In the genomic region with DNA sequence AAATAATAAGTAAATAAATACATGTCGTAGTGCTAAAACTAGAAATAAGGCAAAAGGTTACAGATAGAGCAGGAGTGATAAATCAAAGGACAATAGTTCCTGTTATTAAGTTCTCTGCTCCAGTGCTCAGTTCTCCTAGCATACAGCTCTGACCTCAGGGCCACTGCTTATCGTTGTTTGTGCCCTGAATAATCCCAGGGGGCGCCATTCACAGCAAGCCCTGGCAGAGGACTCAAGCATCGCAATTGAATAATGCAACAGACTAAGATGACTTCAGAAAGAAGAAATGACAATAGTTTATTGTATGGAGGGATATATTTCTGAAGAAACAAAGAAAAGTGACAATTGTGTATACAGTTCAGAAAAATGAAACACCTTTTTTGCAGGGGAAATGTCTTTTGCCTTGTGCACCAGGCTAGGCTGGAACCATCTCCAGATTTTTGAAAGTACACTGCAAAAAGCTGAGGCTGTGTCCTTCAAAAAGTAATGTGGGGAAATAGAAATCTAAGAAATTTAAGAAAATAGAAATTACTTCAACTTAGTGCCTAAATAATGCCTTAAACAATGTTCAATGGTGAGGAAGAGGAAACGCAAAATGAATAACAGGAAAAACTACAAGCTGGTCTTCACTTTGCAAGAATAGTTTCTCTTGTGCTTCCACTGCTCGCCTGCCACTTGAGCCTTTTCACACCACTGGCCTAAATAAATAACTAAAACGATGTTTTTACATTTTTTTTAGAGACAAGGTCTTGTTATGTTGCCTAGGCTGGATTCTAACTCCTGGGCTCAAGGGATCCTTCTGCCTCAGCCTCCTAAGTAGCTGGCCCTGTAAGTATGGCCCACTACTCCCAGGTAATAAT, we compare ENCODE assay signal across 9 cellular contexts. TPM values are rescaled to one million over a fixed set of nuclear protein-coding genes. Genes with fewer than 3 reads are reported as not detected.
A peak's percentile ranks its signal among the peaks of the same experiment; 100 is the strongest.
DNase-seq lines count a peak whose midpoint lies in the region; ATAC-seq and TF ChIP-seq lines count a peak whose summit lies in the region.
"Had no signal": no experiment of that assay in that cellular context is flagged by ENCODE, and none has a peak within 500 bp of the region (broad histone marks: within the 10 kb centered on the region; RNA-seq: fewer than 3 reads in every experiment).

No MANE protein-coding gene starts in this region.

- ATAC-seq in DND-41 (ENCODE audit: insufficient read depth, low read depth) (peak; percentile 74; the same call in 2 of the 3 replicates), HG02798 (IDR thresholded peaks at IDR 0.05; ENCODE audit: poor library complexity, unreplicated experiment) (peak; percentile 58), right lobe of liver (peak; percentile 93 to 96 (median 94))

- H3K9ac ChIP-seq in DND-41 (ENCODE audit: low read depth, low read length), result no peak overlapping the region

- intact Hi-C loops in right lobe of liver (cut with DNase I) (loop anchor here in 1 of 2 donors (10.0 kb wide), 1 partner anchor 58 kb away; no protein-coding TSS in a partner anchor), tibial artery (cut with DNase I; ENCODE audit: low total_unique reads) (no loop called here)

- H3K4me1 ChIP-seq in DND-41 (ENCODE audit: insufficient read depth, low read length), result no peaks in the 10 kb centered on the region
- no peaks in the 10 kb centered on the region for H3K4me1 ChIP-seq in right lobe of liver
- H3K4me1 ChIP-seq in tibial artery, result peaks cover 0 to 43% (median 2%) of the 10 kb centered on the region in 4 donors
- H3K4me1 ChIP-seq: SJCRH30 had no signal

- DNase-seq in DND-41 (peak; percentile 41), SW480 (ENCODE audit: low spot score) (peak; percentile 33), astrocyte of the spinal cord (ENCODE audit: low read depth, low spot score) (no peak), right lobe of liver (peak in 2 of 3 donors; percentile 35 to 61), superior temporal gyrus (ENCODE audit: extremely low spot score) (peak; percentile 68), tibial artery (no peak), SHP77 treated with DMSO at 0.1 percent for 48 hours (lab: John Stamatoyannopoulos, UW) (no peak)

- H2AFZ ChIP-seq in DND-41 (ENCODE audit: low read depth, low read length), result no peak overlapping the region

- H3K9me3 ChIP-seq in DND-41 (ENCODE audit: insufficient read depth, low read length, severe bottlenecking) (no peaks in the 10 kb centered on the region), right lobe of liver (no peaks in the 10 kb centered on the region), tibial artery (no peaks in the 10 kb centered on the region)
- H3K9me3 ChIP-seq: SJCRH30 had no signal

- H3K36me3 ChIP-seq in DND-41 (ENCODE audit: insufficient read depth, low read length) (no peaks in the 10 kb centered on the region), right lobe of liver (no peaks in the 10 kb centered on the region), tibial artery (no peaks in the 10 kb centered on the region)
- H3K36me3 ChIP-seq: SJCRH30 had no signal

- H3K27ac ChIP-seq in DND-41 (ENCODE audit: low read length), result no peak overlapping the region
- H3K27ac ChIP-seq in right lobe of liver, result no peak overlapping the region
- no peak overlapping the region for H3K27ac ChIP-seq in tibial artery
- H3K27ac ChIP-seq: SJCRH30 had no signal

- H3K4me3 ChIP-seq in DND-41 (ENCODE audit: low read depth in 1 of 2, low read length in 2 of 2) (no peak overlapping the region), astrocyte of the spinal cord (ENCODE audit: low read depth, low read length) (no peak overlapping the region), right lobe of liver (no peak overlapping the region), tibial artery (no peak overlapping the region)
- H3K4me3 ChIP-seq: SJCRH30 had no signal

- H3K27me3 ChIP-seq in DND-41 (ENCODE audit: insufficient read depth, low read length, poor library complexity), result peaks cover 2% of the 10 kb centered on the region
- no peaks in the 10 kb centered on the region for H3K27me3 ChIP-seq in right lobe of liver
- no peaks in the 10 kb centered on the region for H3K27me3 ChIP-seq in tibial artery
- H3K27me3 ChIP-seq: SJCRH30 had no signal

- no peak for TF ChIP-seq POLR2A in right lobe of liver (IDR thresholded peaks at IDR 0.05)

- H4K20me1 ChIP-seq in DND-41 (ENCODE audit: insufficient read depth, low read length), result no peaks in the 10 kb centered on the region

- in situ Hi-C loops in astrocyte of the spinal cord (cut with HindIII; ENCODE audit: low sequenced_read_pairs), result no loop called here

- H3K4me2 ChIP-seq in DND-41 (ENCODE audit: insufficient read depth, low read length), result no peak overlapping the region

- no peaks in the 10 kb centered on the region for H3K79me2 ChIP-seq in DND-41 (ENCODE audit: insufficient read depth, low read length)

- WGBS in right lobe of liver (ENCODE audit: insufficient coverage, low coverage, low lambda C conversion rate, missing lambda C conversion rate), result 35% methylated on average over 7 of the region's 7 CpGs

- TF ChIP-seq CTCF in DND-41 (IDR thresholded peaks at IDR 0.05; ENCODE audit: borderline replicate concordance, extremely low read depth, low read length, poor library complexity, severe bottlenecking), result peak; percentile 65
- peak; percentile 44 for TF ChIP-seq CTCF in astrocyte of the spinal cord (IDR thresholded peaks at IDR 0.05; ENCODE audit: low read depth, low read length)
- peak; percentile 48 to 59 (median 56) for TF ChIP-seq CTCF in right lobe of liver (IDR thresholded peaks at IDR 0.05)
- TF ChIP-seq CTCF in tibial artery (IDR thresholded peaks at IDR 0.05), result no peak

RNA-seq across cellular contexts. Expression of gene CCNYL1, which starts 19.0 kb away (rescaled TPM):
- total RNA-seq in right lobe of liver, result 10 to 100 TPM in 2 of 6 experiments, 1 to 10 TPM in 4; 7.1 to 11.9 (median 9.4) TPM

Comparison
In these comparisons a context has a peak if more than half of its experiments do, and no peak if none do; other contexts are left out.
1. DNase-seq: peak in DND-41 (single experiment), SW480 (single experiment), right lobe of liver (2 of 3) and superior temporal gyrus (single experiment); none in astrocyte of the spinal cord (single experiment), tibial artery (0 of 2) and SHP77 treated with DMSO at 0.1 percent for 48 hours (single experiment).
2. CTCF ChIP-seq: peak in DND-41 (single experiment), astrocyte of the spinal cord (single experiment) and right lobe of liver (4 of 4); none in tibial artery (0 of 2).
3. Peak in every context shown above with its lines, with median percentiles within 50 percentile points of each other: ATAC-seq.